Comparison of ENCODE assay signal across 11 cellular contexts in the genomic region with DNA sequence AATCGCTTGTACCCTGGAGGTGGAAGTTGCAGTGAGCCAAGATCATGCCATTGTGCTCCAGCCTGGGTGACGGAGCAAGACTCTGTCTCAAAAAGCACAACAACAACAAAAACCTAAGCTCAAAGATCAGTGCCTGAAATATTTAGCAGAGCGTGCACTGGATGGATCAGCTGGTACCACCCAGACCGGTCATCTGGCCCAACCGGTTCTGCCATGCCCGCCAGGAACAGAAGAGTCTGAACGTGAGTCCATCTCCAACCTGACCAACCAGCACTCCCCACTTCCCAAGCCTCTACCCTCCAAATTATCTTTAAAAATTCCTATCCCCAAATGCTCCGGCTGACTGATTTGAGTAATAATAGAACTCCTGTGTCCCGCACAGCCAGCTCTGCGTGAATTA. TPM values are rescaled to one million over a fixed set of nuclear protein-coding genes. Genes with fewer than 3 reads are reported as not detected.
DNase-seq lines count a peak whose midpoint lies in the region; ATAC-seq and TF ChIP-seq lines count a peak whose summit lies in the region.
"Had no signal": no experiment of that assay in that cellular context is flagged by ENCODE, and none has a peak within 500 bp of the region (broad histone marks: within the 10 kb centered on the region; RNA-seq: fewer than 3 reads in every experiment).

No MANE protein-coding gene starts in this region.

- H3K4me1 Mint-ChIP-seq in activated T-cell treated with anti-CD3 and anti-CD28 coated beads, Interleukin-2, amount 50 U/mL, for 4 hours (ENCODE audit: low read depth) = peaks cover 19% of the 10 kb centered on the region
- H3K4me1 Mint-ChIP-seq in activated T-helper 17 cell treated with anti-CD3 and anti-CD28 coated beads, Interleukin-2, amount 50 U/mL, for 72 hours = no peaks in the 10 kb centered on the region

- no peak overlapping the region for H2BK15ac ChIP-seq in mesenchymal stem cell (ENCODE audit: low read depth, poor library complexity, severe bottlenecking)

- H3K9me3 Mint-ChIP-seq in activated T-cell treated with anti-CD3 and anti-CD28 coated beads, Interleukin-2, amount 50 U/mL, for 4 hours = no peaks in the 10 kb centered on the region
- H3K9me3 Mint-ChIP-seq in activated T-helper 17 cell treated with anti-CD3 and anti-CD28 coated beads, Interleukin-2, amount 50 U/mL, for 72 hours = no peaks in the 10 kb centered on the region

- H3K36me3 Mint-ChIP-seq in activated T-cell treated with anti-CD3 and anti-CD28 coated beads, Interleukin-2, amount 50 U/mL, for 4 hours (ENCODE audit: insufficient read depth) = peaks cover 2% of the 10 kb centered on the region
- peaks cover 27% of the 10 kb centered on the region for H3K36me3 Mint-ChIP-seq in activated T-helper 17 cell treated with anti-CD3 and anti-CD28 coated beads, Interleukin-2, amount 50 U/mL, for 72 hours (ENCODE audit: low read depth)

- H3K14ac ChIP-seq in mesenchymal stem cell (ENCODE audit: low read length in 2 of 2) = no peak overlapping the region

- H4K8ac ChIP-seq in mesenchymal stem cell (ENCODE audit: low read length) = peak overlapping the region; percentile 37

- no peak overlapping the region for H3K9ac ChIP-seq in mesenchymal stem cell (ENCODE audit: low read length)

- H3K9me3 ChIP-seq in mesenchymal stem cell (ENCODE audit: control insufficient read depth, low read length) (no peaks in the 10 kb centered on the region), thoracic aorta (no peaks in the 10 kb centered on the region)

- DNase-seq in activated T-cell treated with anti-CD3 and anti-CD28 coated beads, Interleukin-2, amount 50 U/mL, for 4 hours = no peak
- no peak for DNase-seq in activated T-cell treated with anti-CD3 and anti-CD28 coated beads, Interleukin-2, amount 50 U/mL, for 48 hours
- DNase-seq in mesenchymal stem cell (no peak), thoracic aorta (ENCODE audit: low spot score) (no peak), UCSD-AML1 (lab: John Stamatoyannopoulos, UW; ENCODE audit: unreplicated experiment) (no peak), NCI-H2029 treated with DMSO at 0.1 percent for 48 hours (lab: John Stamatoyannopoulos, UW) (no peak), amniotic stem cell (lab: John Stamatoyannopoulos, UW) (no peak)
- DNase-seq: erythroblast, GOT3, NCI-H345 had no signal

- H3K27ac ChIP-seq in mesenchymal stem cell (ENCODE audit: low read length, poor library complexity, severe bottlenecking) (no peak overlapping the region), thoracic aorta (peak overlapping the region; percentile 97 to 98)

- H3K27ac Mint-ChIP-seq in activated T-helper 17 cell treated with anti-CD3 and anti-CD28 coated beads, Interleukin-2, amount 50 U/mL, for 72 hours = peak overlapping the region; percentile 99

- H3K4me1 ChIP-seq in mesenchymal stem cell (ENCODE audit: control insufficient read depth, insufficient read depth, low read depth, low read length) = peaks cover 10% of the 10 kb centered on the region
- peaks cover 7 to 22% of the 10 kb centered on the region in 2 donors for H3K4me1 ChIP-seq in thoracic aorta (ENCODE audit: control insufficient read depth in 1 of 2, low read depth in 2 of 2)

- 89% methylated on average over 10 of the region's 10 CpGs for WGBS in mesenchymal stem cell

- H3K27me3 Mint-ChIP-seq in activated T-cell treated with anti-CD3 and anti-CD28 coated beads, Interleukin-2, amount 50 U/mL, for 4 hours (ENCODE audit: low read depth) = no peaks in the 10 kb centered on the region
- H3K27me3 Mint-ChIP-seq in activated T-helper 17 cell treated with anti-CD3 and anti-CD28 coated beads, Interleukin-2, amount 50 U/mL, for 72 hours = no peaks in the 10 kb centered on the region

- H3K36me3 ChIP-seq in mesenchymal stem cell (ENCODE audit: control insufficient read depth in 1 of 2, insufficient read depth in 2 of 2, low read depth in 1 of 2, low read length in 2 of 2) = peaks cover 4% of the 10 kb centered on the region in 2 experiments
- H3K36me3 ChIP-seq in thoracic aorta = no peaks in the 10 kb centered on the region

- H3K4me3 ChIP-seq in mesenchymal stem cell (ENCODE audit: insufficient read depth in 1 of 2, low read depth in 1 of 2, low read length in 2 of 2) (no peak overlapping the region), thoracic aorta (no peak overlapping the region)

- no peak overlapping the region for H3K4me2 ChIP-seq in mesenchymal stem cell (ENCODE audit: low read length, poor library complexity, severe bottlenecking)

- no peak overlapping the region for H2BK12ac ChIP-seq in mesenchymal stem cell (ENCODE audit: low read length in 2 of 2)

- no peak for TF ChIP-seq CTCF in thoracic aorta (IDR thresholded peaks at IDR 0.05)

- H2BK120ac ChIP-seq in mesenchymal stem cell (ENCODE audit: low read depth, low read length) = no peak overlapping the region

- no peak for ATAC-seq in activated T-cell treated with anti-CD3 and anti-CD28 coated beads, Interleukin-2, amount 50 U/mL, for 4 hours
- ATAC-seq in activated T-helper 17 cell treated with anti-CD3 and anti-CD28 coated beads, Interleukin-2, amount 50 U/mL, for 72 hours (replicated peaks) = no peak
- no peak for ATAC-seq in thoracic aorta (ENCODE audit: insufficient number of reproducible peaks, low FRiP score, low read depth)

- H4K91ac ChIP-seq in mesenchymal stem cell (ENCODE audit: low read length) = no peak overlapping the region

- H3K18ac ChIP-seq in mesenchymal stem cell (ENCODE audit: low read depth in 1 of 2, low read length in 2 of 2) = no peak overlapping the region

- H3K79me1 ChIP-seq in mesenchymal stem cell (replicated peaks; ENCODE audit: low read length, poor library complexity, severe bottlenecking) = peaks cover 19% of the 10 kb centered on the region

- no peak overlapping the region for H3K23ac ChIP-seq in mesenchymal stem cell (ENCODE audit: low read length in 2 of 2)

- H2BK5ac ChIP-seq in mesenchymal stem cell (ENCODE audit: low read depth, low read length, poor library complexity, severe bottlenecking) = no peak overlapping the region

- H2AK5ac ChIP-seq in mesenchymal stem cell (ENCODE audit: low read length, severe bottlenecking) = peak overlapping the region; percentile 38

- H3K4me3 Mint-ChIP-seq in activated T-cell treated with anti-CD3 and anti-CD28 coated beads, Interleukin-2, amount 50 U/mL, for 4 hours = peak overlapping the region; percentile 46
- H3K4me3 Mint-ChIP-seq in activated T-helper 17 cell treated with anti-CD3 and anti-CD28 coated beads, Interleukin-2, amount 50 U/mL, for 72 hours = peak overlapping the region; percentile 86

- no peak overlapping the region for H2AFZ ChIP-seq in mesenchymal stem cell (ENCODE audit: low read depth, low read length)

- H3K4ac ChIP-seq in mesenchymal stem cell (ENCODE audit: low read depth in 1 of 2, low read length in 2 of 2) = peak overlapping the region in 1 of 2 experiments; percentile 81

- H3K27me3 ChIP-seq in mesenchymal stem cell (ENCODE audit: control insufficient read depth in 1 of 2, insufficient read depth in 1 of 2, low read length in 2 of 2) (no peaks in the 10 kb centered on the region), thoracic aorta (replicated peaks; ENCODE audit: insufficient read depth) (no peaks in the 10 kb centered on the region)

RNA-seq across cellular contexts. Expression of a gene that starts 1.5 kb away (rescaled TPM):
- 10 to 100 TPM; 31.8 to 34.6 (median 33.1) TPM for total RNA-seq in activated T-cell treated with anti-CD3 and anti-CD28 coated beads, Interleukin-2, amount 50 U/mL, for 4 hours
- total RNA-seq in activated T-helper 17 cell treated with anti-CD3 and anti-CD28 coated beads, Interleukin-2, amount 50 U/mL, for 72 hours = 10 to 100 TPM; 12.1 to 23.1 TPM
- polyA plus RNA-seq in mesenchymal stem cell (2013, experiment 1 of 2) = 11.2 TPM
- 11.4 TPM for polyA plus RNA-seq in mesenchymal stem cell (2013, experiment 2 of 2)
- 10 to 100 TPM; 15.2 to 19.3 TPM for total RNA-seq in thoracic aorta

RNA-seq across cellular contexts. Expression of a gene that starts 7.6 kb away (rescaled TPM):
- 10 to 100 TPM; 24.5 to 30.2 (median 29.0) TPM for total RNA-seq in activated T-cell treated with anti-CD3 and anti-CD28 coated beads, Interleukin-2, amount 50 U/mL, for 4 hours
- 10 to 100 TPM; 36.4 to 76.4 TPM for total RNA-seq in activated T-helper 17 cell treated with anti-CD3 and anti-CD28 coated beads, Interleukin-2, amount 50 U/mL, for 72 hours
- polyA plus RNA-seq in mesenchymal stem cell (2013, experiment 1 of 2) = 7.4 TPM
- 7.0 TPM for polyA plus RNA-seq in mesenchymal stem cell (2013, experiment 2 of 2)
- total RNA-seq in thoracic aorta = 10 to 100 TPM; 22.1 to 42.8 TPM

RNA-seq across cellular contexts. Expression of a gene that starts 8.8 kb away (rescaled TPM):
- total RNA-seq in activated T-cell treated with anti-CD3 and anti-CD28 coated beads, Interleukin-2, amount 50 U/mL, for 4 hours = under 1 TPM in 2 of 3 donors, not detected in 1; 0.22 to 0.29 TPM
- total RNA-seq in activated T-helper 17 cell treated with anti-CD3 and anti-CD28 coated beads, Interleukin-2, amount 50 U/mL, for 72 hours = not detected
- not detected for polyA plus RNA-seq in mesenchymal stem cell (2013, experiment 1 of 2)
- polyA plus RNA-seq in mesenchymal stem cell (2013, experiment 2 of 2) = not detected
- total RNA-seq in thoracic aorta = not detected

RNA-seq across cellular contexts. Expression of a gene that starts 22.3 kb away (rescaled TPM):
- total RNA-seq in activated T-cell treated with anti-CD3 and anti-CD28 coated beads, Interleukin-2, amount 50 U/mL, for 4 hours = 1 to 10 TPM in 2 of 3 donors, under 1 TPM in 1; 0.73 to 2.5 (median 2.2) TPM
- total RNA-seq in activated T-helper 17 cell treated with anti-CD3 and anti-CD28 coated beads, Interleukin-2, amount 50 U/mL, for 72 hours = 1 to 10 TPM; 2.1 to 3.7 TPM
- polyA plus RNA-seq in mesenchymal stem cell (2013, experiment 1 of 2) = 0.32 TPM
- 0.26 TPM for polyA plus RNA-seq in mesenchymal stem cell (2013, experiment 2 of 2)
- under 1 TPM; 0.63 to 0.81 TPM for total RNA-seq in thoracic aorta

RNA-seq across cellular contexts. Expression of a gene that starts 52.8 kb away (rescaled TPM):
- total RNA-seq in activated T-cell treated with anti-CD3 and anti-CD28 coated beads, Interleukin-2, amount 50 U/mL, for 4 hours = 10 to 100 TPM; 54.2 to 60.7 (median 54.7) TPM
- 10 to 100 TPM; 44.8 to 63.9 TPM for total RNA-seq in activated T-helper 17 cell treated with anti-CD3 and anti-CD28 coated beads, Interleukin-2, amount 50 U/mL, for 72 hours
- polyA plus RNA-seq in mesenchymal stem cell (2013, experiment 1 of 2) = 91.3 TPM
- 88.2 TPM for polyA plus RNA-seq in mesenchymal stem cell (2013, experiment 2 of 2)
- total RNA-seq in thoracic aorta = 10 to 100 TPM; 43.3 to 47.0 TPM
